24 cellular contexts compared by ENCODE assay signal in genomic region chr18:75533954-75534353, GRCh38.
DNase-seq lines count a peak whose midpoint lies in the region; TF ChIP-seq lines count a peak whose summit lies in the region.
"Had no signal": no experiment of that assay in that cellular context is flagged by ENCODE, and none has a peak within 500 bp of the region (broad histone marks: within the 10 kb centered on the region; RNA-seq: fewer than 3 reads in every experiment).

No MANE protein-coding gene starts in this region.

- no peaks in the 10 kb centered on the region for H4K20me1 ChIP-seq in smooth muscle cell (ENCODE audit: low read depth)

- H3K9ac ChIP-seq in smooth muscle cell (ENCODE audit: low read depth), result no peak overlapping the region

- WGBS in smooth muscle cell (ENCODE audit: low lambda C conversion rate), result 53% methylated on average over 5 of the region's 5 CpGs

- peak overlapping the region; percentile 60 for H3K27ac ChIP-seq in smooth muscle cell (ENCODE audit: low read depth)
- H3K27ac ChIP-seq: brain microvascular endothelial cell, PC-9, spleen had no signal

- no peaks in the 10 kb centered on the region for H3K79me2 ChIP-seq in smooth muscle cell (ENCODE audit: low read depth)

- no peaks in the 10 kb centered on the region for H3K36me3 ChIP-seq in smooth muscle cell (ENCODE audit: low read depth)
- H3K36me3 ChIP-seq: brain microvascular endothelial cell, spleen had no signal

- H3K9me3 ChIP-seq in smooth muscle cell (replicated peaks; ENCODE audit: low read depth), result no peaks in the 10 kb centered on the region
- H3K9me3 ChIP-seq: spleen had no signal

- H3F3A ChIP-seq in smooth muscle cell (ENCODE audit: low read depth), result no peaks in the 10 kb centered on the region

- TF ChIP-seq CTCF in cardiac fibroblast (IDR thresholded peaks at IDR 0.05; ENCODE audit: low read depth, low read length), result no peak
- no peak for TF ChIP-seq CTCF in smooth muscle cell (IDR thresholded peaks at IDR 0.05; ENCODE audit: borderline replicate concordance, insufficient read depth, poor library complexity, severe bottlenecking)

- peak overlapping the region; percentile 44 for H2AFZ ChIP-seq in smooth muscle cell (ENCODE audit: low read depth)
- H2AFZ ChIP-seq: PC-9 had no signal

- no peak overlapping the region for H3K4me3 ChIP-seq in cardiac fibroblast (replicated peaks in 1 of 2; ENCODE audit: low read depth in 2 of 2, low read length in 2 of 2)
- H3K4me3 ChIP-seq in smooth muscle cell, result no peak overlapping the region
- H3K4me3 ChIP-seq: PC-9, spleen had no signal

- peaks cover 3% of the 10 kb centered on the region for H3K4me1 ChIP-seq in smooth muscle cell (ENCODE audit: low read depth)
- H3K4me1 ChIP-seq: spleen had no signal

- DNase-seq in GM04503 (ENCODE audit: low read depth), result peak; percentile 24
- DNase-seq in cardiac fibroblast (ENCODE audit: low read depth in 2 of 2), result peak; percentile 28 to 56
- peak; percentile 60 for DNase-seq in left kidney (ENCODE audit: low read depth, low spot score)
- no peak for DNase-seq in smooth muscle cell (lab: John Stamatoyannopoulos, UW; ENCODE audit: unreplicated experiment)
- no peak for DNase-seq in CD1c-positive myeloid dendritic cell (ENCODE audit: extremely low spot score)
- no peak for DNase-seq in T-helper 2 cell
- no peak for DNase-seq in stimulated activated CD4-positive, alpha-beta T cell treated with anti-CD3 and anti-CD28 coated beads, Interleukin-4, amount 100 ng/mL, for 24 hours
- DNase-seq: activated CD4-positive, alpha-beta T cell treated with anti-CD3 and anti-CD28 coated beads, Interleukin-2, amount 10 ng/mL, durations not matched to agents 24 days and 14 days; activated T-cell treated with anti-CD3 and anti-CD28 coated beads, Interleukin-2, amount 50 U/mL, for 4 hours; brain microvascular endothelial cell; CD4-positive, alpha-beta T cell; left colon; mesendoderm; naive B cell; NCI-H1092 treated with DMSO at 0.1 percent for 48 hours; NCI-H187 treated with DMSO at 0.1 percent for 48 hours; NCI-H524; NK-92 treated with Interleukin-12 subunit alpha and Interleukin-12 subunit beta, amount 100 ng/mL, for 24 hours; occipital lobe; PC-9; SHP77; spleen; SW 1271; T1000 had no signal

- no peak overlapping the region for H3K4me2 ChIP-seq in smooth muscle cell
- H3K4me2 ChIP-seq: PC-9 had no signal

- H3K27me3 ChIP-seq in smooth muscle cell (ENCODE audit: low read depth), result no peaks in the 10 kb centered on the region
- H3K27me3 ChIP-seq: brain microvascular endothelial cell, spleen had no signal

Comparison
In these comparisons a context has a peak if more than half of its experiments do, and no peak if none do; other contexts are left out.
1. DNase-seq: peak in GM04503 (single experiment), cardiac fibroblast (2 of 2) and left kidney (single experiment); none in smooth muscle cell (single experiment), CD1c-positive myeloid dendritic cell (single experiment), T-helper 2 cell (0 of 5) and stimulated activated CD4-positive, alpha-beta T cell treated with anti-CD3 and anti-CD28 coated beads, Interleukin-4, amount 100 ng/mL, for 24 hours (single experiment).